Comparison of ENCODE assay signal across 14 cellular contexts in the genomic region with DNA sequence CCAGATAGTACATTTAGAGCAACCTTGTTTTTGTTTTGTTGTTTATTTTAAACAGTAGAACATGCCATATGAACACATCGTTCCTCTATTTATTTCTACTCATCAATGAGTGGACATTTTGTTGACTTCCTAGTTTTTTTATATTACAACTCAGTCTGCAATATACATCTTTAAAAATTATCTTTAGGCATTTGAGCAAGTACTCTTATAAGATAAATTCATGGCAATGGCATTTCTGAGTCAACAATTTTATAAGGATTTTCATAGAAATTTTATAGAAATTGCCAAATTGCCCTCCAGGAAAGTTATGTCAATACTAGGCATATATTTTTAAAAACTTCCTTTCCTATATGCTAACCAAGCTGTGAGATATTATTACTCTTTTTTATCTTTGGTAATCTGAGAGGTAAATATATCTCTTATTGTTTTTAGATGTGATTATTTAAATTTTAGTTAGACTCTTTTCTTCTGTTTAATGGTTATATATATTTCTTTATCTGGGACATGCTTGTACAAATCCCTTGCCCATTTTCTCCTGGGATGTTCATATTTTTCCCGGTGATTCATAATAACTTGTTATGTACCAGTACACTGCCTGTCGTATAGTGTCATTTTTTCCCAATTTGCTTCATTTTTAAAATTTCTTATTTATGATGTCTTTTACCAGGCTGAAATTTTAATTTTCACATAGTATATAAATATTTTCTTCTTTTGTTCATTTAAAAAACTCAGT. TPM values are rescaled to one million over a fixed set of nuclear protein-coding genes. Genes with fewer than 3 reads are reported as not detected.
A peak's percentile ranks its signal among the peaks of the same experiment; 100 is the strongest.
DNase-seq lines count a peak whose midpoint lies in the region; ATAC-seq, FAIRE-seq and TF ChIP-seq lines count a peak whose summit lies in the region.
"Had no signal": no experiment of that assay in that cellular context is flagged by ENCODE, and none has a peak within 500 bp of the region (broad histone marks: within the 10 kb centered on the region; RNA-seq: fewer than 3 reads in every experiment).

No MANE protein-coding gene starts in this region.

- H3K4me2 ChIP-seq in PC-3 (ENCODE audit: low read length) (peak overlapping the region; percentile 19; the same call in 1 of the 2 replicates), K562 (ENCODE audit: insufficient read depth, low read length) (no peak overlapping the region)

- TF ChIP-seq CTCF in PC-3 (conservative IDR thresholded peaks at IDR 0.05; ENCODE audit: low read depth, low read length), result no peak
- no peak for TF ChIP-seq CTCF in K562 (IDR thresholded peaks at IDR 0.05 in 2 of 3, conservative IDR thresholded peaks at IDR 0.05 in 1 of 3; ENCODE audit: insufficient read depth in 2 of 3, low read depth in 1 of 3, low read length in 3 of 3)
- TF ChIP-seq CTCF in foreskin keratinocyte (conservative IDR thresholded peaks at IDR 0.05), result no peak
- no peak for TF ChIP-seq CTCF in heart left ventricle (IDR thresholded peaks at IDR 0.05)

- H3K27me3 ChIP-seq in PC-3 (ENCODE audit: low read length), result peaks cover 11% of the 10 kb centered on the region; the same call in 1 of the 2 replicates
- no peaks in the 10 kb centered on the region for H3K27me3 ChIP-seq in K562 (ENCODE audit: control insufficient read depth in 2 of 2, insufficient read depth in 2 of 2, low read length in 2 of 2)
- H3K27me3 ChIP-seq in foreskin keratinocyte, result no peaks in the 10 kb centered on the region
- no peaks in the 10 kb centered on the region for H3K27me3 ChIP-seq in heart left ventricle

- no peak for TF ChIP-seq EP300 in K562 (IDR thresholded peaks at IDR 0.05; ENCODE audit: low read length)

- no peaks in the 10 kb centered on the region for H3K9me3 ChIP-seq in PC-3 (ENCODE audit: low read length)
- H3K9me3 ChIP-seq in K562 (replicated peaks; ENCODE audit: control insufficient read depth, insufficient read depth, low read depth, low read length), result no peaks in the 10 kb centered on the region
- no peaks in the 10 kb centered on the region for H3K9me3 ChIP-seq in heart left ventricle

- intact Hi-C loops in PC-3 (cut with micrococcal nuclease), result loop anchor here (2.0 kb wide), 1 partner anchor 50 kb away; the partner anchor contains the start of gene FZD1
- intact Hi-C loops in K562 (cut with micrococcal nuclease), result no loop called here
- intact Hi-C loops in heart left ventricle (cut with DNase I), result no loop called here

- peak; percentile 83 for ATAC-seq in PC-3
- ATAC-seq in K562, result no peak
- ATAC-seq in foreskin keratinocyte, result peak; percentile 52
- ATAC-seq in heart left ventricle, result no peak
- ATAC-seq in HG03039 (IDR thresholded peaks at IDR 0.05; ENCODE audit: unreplicated experiment), result no peak
- ATAC-seq: GM12878 had no signal

- H3K27ac ChIP-seq in PC-3 (ENCODE audit: low read length) (no peak overlapping the region), K562 (ENCODE audit: extremely low read depth, low read depth, low read length) (no peak overlapping the region), foreskin keratinocyte (no peak overlapping the region), heart left ventricle (no peak overlapping the region)
- H3K27ac ChIP-seq: C4-2B had no signal

- no peak for TF ChIP-seq POLR2A in K562 (conservative IDR thresholded peaks at IDR 0.05)
- TF ChIP-seq POLR2A in heart left ventricle (IDR thresholded peaks at IDR 0.05), result no peak

- TF ChIP-seq RAD21 in K562 (CRISPR knock-in tag; conservative IDR thresholded peaks at IDR 0.05 in 1 of 2, IDR thresholded peaks at IDR 0.05 in 1 of 2), result no peak

- no peaks in the 10 kb centered on the region for H4K20me1 ChIP-seq in PC-3 (ENCODE audit: low read length)
- H4K20me1 ChIP-seq in K562 (replicated peaks; ENCODE audit: control insufficient read depth, insufficient read depth, low read length), result no peaks in the 10 kb centered on the region

- BruUV-seq in PC-3 (replicated peaks; lab: Mats Ljungman, UMichigan), result no TSS peak
- BruUV-seq in K562 (replicated peaks; lab: Mats Ljungman, UMichigan), result no TSS peak

- CTCF ChIA-PET in PC-3 (lab: Charles Lee) (no interaction called here), K562 (lab: Yijun Ruan, JAX; ENCODE audit: low intra/inter-chr PET ratio) (no interaction called here)

- no peak overlapping the region for H2AFZ ChIP-seq in PC-3 (ENCODE audit: low read length)
- H2AFZ ChIP-seq in K562 (ENCODE audit: low read depth, low read length), result peak overlapping the region; percentile 72

- POLR2A ChIA-PET in PC-3 (lab: Charles Lee; ENCODE audit: unreplicated experiment) (no interaction called here), K562 (lab: Yijun Ruan, JAX) (interaction anchor here (0.7 kb wide), 1 partner anchor 10 kb away, joined by 3 read pairs; no protein-coding TSS in a partner anchor)

- H3K9me1 ChIP-seq in K562 (ENCODE audit: control insufficient read depth, insufficient read depth, low read length), result no peaks in the 10 kb centered on the region

- H3K9me2 ChIP-seq in PC-3 (replicated peaks; ENCODE audit: low read length), result no peaks in the 10 kb centered on the region

- H3K36me3 ChIP-seq in PC-3 (ENCODE audit: low read depth, low read length) (no peaks in the 10 kb centered on the region), K562 (ENCODE audit: control insufficient read depth, insufficient read depth, low read length) (no peaks in the 10 kb centered on the region), heart left ventricle (no peaks in the 10 kb centered on the region)

- H3K79me2 ChIP-seq in PC-3 (ENCODE audit: low read length), result no peaks in the 10 kb centered on the region
- H3K79me2 ChIP-seq in K562 (ENCODE audit: control insufficient read depth, insufficient read depth, low read length), result no peaks in the 10 kb centered on the region

- WGBS in K562 (ENCODE audit: insufficient coverage, low coverage, missing lambda C conversion rate), result 52% methylated on average over 3 of the region's 3 CpGs
- 82 to 91% (median 87%) methylated on average over 3 of the region's 3 CpGs for WGBS in heart left ventricle, 4 donors

- H3F3A ChIP-seq in PC-3 (ENCODE audit: low read length, unreplicated experiment), result no peaks in the 10 kb centered on the region

- DNase-seq in PC-3 (peak; percentile 71), K562 (ENCODE audit: extremely low read depth in 1 of 4, low spot score in 3 of 4) (no peak), foreskin keratinocyte (peak; percentile 32 to 70), NCI-H1092 (lab: John Stamatoyannopoulos, UW) (no peak), heart left ventricle (no peak)
- no peak for DNase-seq in activated CD4-positive, alpha-beta T cell treated with anti-CD3 and anti-CD28 coated beads, Interleukin-2, amount 50 U/mL, for 4 hours
- DNase-seq: CD4-positive, alpha-beta memory T cell; DMS79; HCEC 1CT; HFFc6 had no signal

- no peak for FAIRE-seq in K562 (lab: Jason Lieb, UNC)
- FAIRE-seq: GM12878, GM18507 had no signal

- H3K4me3 ChIP-seq in PC-3 (ENCODE audit: low read length), result no peak overlapping the region
- H3K4me3 ChIP-seq in K562, result no peak overlapping the region
- H3K4me3 ChIP-seq in heart left ventricle, result no peak overlapping the region
- H3K4me3 ChIP-seq: GM12878 had no signal

- in situ Hi-C loops in K562 (cut with MboI), result no loop called here

- H3K9ac ChIP-seq in PC-3 (ENCODE audit: low read length) (no peak overlapping the region), K562 (ENCODE audit: insufficient read depth in 1 of 2, low read depth in 2 of 2, low read length in 2 of 2) (no peak overlapping the region)

- H3K4me1 ChIP-seq in PC-3 (ENCODE audit: insufficient read depth, low read length) (peaks cover 7% of the 10 kb centered on the region), K562 (replicated peaks in 1 of 2; ENCODE audit: control insufficient read depth in 2 of 2, insufficient read depth in 2 of 2, low read length in 2 of 2) (peaks cover 3% of the 10 kb centered on the region in 2 experiments; a peak in 3 of 5 replicates), foreskin keratinocyte (peaks cover 20% of the 10 kb centered on the region), heart left ventricle (no peaks in the 10 kb centered on the region)

TF ChIP-seq in K562, 482 proteins besides CTCF, POLR2A, EP300 and RAD21 (continues in another document):
- TF ChIP-seq, protein P1, sequence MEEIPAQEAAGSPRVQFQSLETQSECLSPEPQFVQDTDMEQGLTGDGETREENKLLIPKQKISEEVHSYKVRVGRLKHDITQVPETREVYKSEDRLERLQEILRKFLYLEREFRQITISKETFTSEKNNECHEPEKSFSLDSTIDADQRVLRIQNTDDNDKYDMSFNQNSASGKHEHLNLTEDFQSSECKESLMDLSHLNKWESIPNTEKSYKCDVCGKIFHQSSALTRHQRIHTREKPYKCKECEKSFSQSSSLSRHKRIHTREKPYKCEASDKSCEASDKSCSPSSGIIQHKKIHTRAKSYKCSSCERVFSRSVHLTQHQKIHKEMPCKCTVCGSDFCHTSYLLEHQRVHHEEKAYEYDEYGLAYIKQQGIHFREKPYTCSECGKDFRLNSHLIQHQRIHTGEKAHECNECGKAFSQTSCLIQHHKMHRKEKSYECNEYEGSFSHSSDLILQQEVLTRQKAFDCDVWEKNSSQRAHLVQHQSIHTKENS (CRISPR knock-in tag; IDR thresholded peaks at IDR 0.05), result no peak
- no peak for TF ChIP-seq ZNF217 (CRISPR knock-in tag; IDR thresholded peaks at IDR 0.05)
- no peak for TF ChIP-seq ZNF134 (CRISPR knock-in tag; conservative IDR thresholded peaks at IDR 0.05)
- no peak for TF ChIP-seq PCBP2 (IDR thresholded peaks at IDR 0.05; ENCODE audit: low read depth, low read length, poor library complexity, severe bottlenecking)
- TF ChIP-seq SLC30A9 (CRISPR knock-in tag; IDR thresholded peaks at IDR 0.05), result no peak

RNA-seq across cellular contexts. Expression of gene FZD1, which starts 50.5 kb away (rescaled TPM):
- total RNA-seq in PC-3 (2014; rRNA removed) (2.7 and 3.1 TPM in 2 replicates), K562 (2014; rRNA removed) (3.7 and 4.4 TPM in 2 replicates), K562 (2014; rRNA removed; fragmentation: Illumina TruSeq; extraction: Trizol) (1.8 and 1.9 TPM in 2 replicates), K562 (2015; rRNA removed; fragmentation: Illumina TruSeq; extraction: Trizol) (2.4 and 2.5 TPM in 2 replicates), K562 (2021) (4.9 and 5.1 TPM in 2 replicates), foreskin keratinocyte (3.7 and 4.1 TPM in 2 replicates), heart left ventricle (10 to 100 TPM; 11.5 to 29.8 (median 17.9) TPM)
- 2.7 and 4.4 TPM in 2 replicates for total RNA-seq in K562 (2011; cell fraction: chromatin; rRNA removed; ENCODE audit: low replicate concordance)
- 7.2 and 7.8 TPM in 2 replicates for total RNA-seq in K562 (2011; cell fraction: nucleolus; rRNA removed)
- total RNA-seq in K562 (2011; cell fraction: nucleoplasm; rRNA removed), result 4.8 and 5.5 TPM in 2 replicates
- polyA plus RNA-seq in K562 (2011; rRNA removed) (0.60 and 1.0 TPM in 2 replicates), K562 (2014; fragmentation: Illumina TruSeq; extraction: Trizol) (1.7 and 2.1 TPM in 2 replicates), K562 (2014; fragmentation: Nextera tagmentation; extraction: Ambion mirVana) (under 1 TPM; 0.25 to 0.27 TPM), K562 (2014; rRNA removed) (2.7 and 3.0 TPM in 2 replicates), foreskin keratinocyte (1.5 and 1.8 TPM in 2 replicates), heart left ventricle (1 to 10 TPM; 4.7 to 9.9 TPM)
- polyA plus RNA-seq in K562 (2011; cell fraction: cytosol; rRNA removed), result 0.75 and 2.3 TPM in 2 replicates
- polyA plus RNA-seq in K562 (2011; cell fraction: nucleus; rRNA removed), result 0.86 and 1.7 TPM in 2 replicates
- 2.5 and 2.8 TPM in 2 replicates for polyA plus RNA-seq in K562 (2012)
- 0.93 and 1.8 TPM in 2 replicates for polyA minus RNA-seq in K562 (2011; rRNA and poly(A)+ RNA removed)
- 2.3 and 2.6 TPM in 2 replicates for polyA minus RNA-seq in K562 (2011; cell fraction: cytosol; rRNA and poly(A)+ RNA removed)
- 3.0 and 3.4 TPM in 2 replicates for polyA minus RNA-seq in K562 (2011; cell fraction: nucleus; rRNA and poly(A)+ RNA removed)
- polyA plus RNA-seq: CD4-positive, alpha-beta memory T cell had no signal

Comparison
In these comparisons a context has a peak if more than half of its experiments do, and no peak if none do; other contexts are left out.
1. ATAC-seq: peak in PC-3 (single experiment) and foreskin keratinocyte (single experiment); none in K562 (single experiment), heart left ventricle (0 of 4) and HG03039 (single experiment).
2. DNase-seq: peak in PC-3 (single experiment) and foreskin keratinocyte (2 of 2); none in K562 (0 of 4), NCI-H1092 (single experiment), heart left ventricle (0 of 5) and activated CD4-positive, alpha-beta T cell treated with anti-CD3 and anti-CD28 coated beads, Interleukin-2, amount 50 U/mL, for 4 hours (0 of 2).